In genomic region chr9:13078164-13078563, GRCh38 we compare ENCODE assay signal across 22 cellular contexts.
"Had no signal": no experiment of that assay in that cellular context is flagged by ENCODE, and none has a peak within 500 bp of the region (broad histone marks: within the 10 kb centered on the region; RNA-seq: fewer than 3 reads in every experiment).

No MANE protein-coding gene starts in this region.

- H3K36me3 ChIP-seq: heart right ventricle, sigmoid colon, tibial nerve, upper lobe of right lung, vagina had no signal

- H3K27me3 ChIP-seq: heart right ventricle, sigmoid colon, testis, tibial nerve, upper lobe of right lung, vagina had no signal

- H3K4me1 Mint-ChIP-seq: endodermal cell; naive thymus-derived CD8-positive, alpha-beta T cell; stimulated activated naive B cell treated with anti-CD40 and anti-IgM and Interleukin-4, amounts not matched to agents 10 μg/mL and 1 μg/mL and 100 μg/mL, for 72 hours; stimulated activated naive CD8-positive, alpha-beta T cell treated with anti-CD3 and anti-CD28 coated beads, Interleukin-15, amount 100 ng/mL, for 72 hours had no signal

- H3K36me3 Mint-ChIP-seq: naive thymus-derived CD8-positive, alpha-beta T cell; stimulated activated naive B cell treated with anti-CD40 and anti-IgM and Interleukin-4, amounts not matched to agents 10 μg/mL and 1 μg/mL and 100 μg/mL, for 72 hours had no signal

- H3K4me1 ChIP-seq: heart right ventricle, sigmoid colon, testis, tibial nerve, upper lobe of right lung had no signal

- H3K27ac Mint-ChIP-seq: endodermal cell; naive thymus-derived CD8-positive, alpha-beta T cell; stimulated activated naive B cell treated with anti-CD40 and anti-IgM and Interleukin-4, amounts not matched to agents 10 μg/mL and 1 μg/mL and 100 μg/mL, for 72 hours; stimulated activated naive CD8-positive, alpha-beta T cell treated with anti-CD3 and anti-CD28 coated beads, Interleukin-15, amount 100 ng/mL, for 72 hours had no signal

- H3K27me3 Mint-ChIP-seq: naive thymus-derived CD8-positive, alpha-beta T cell; stimulated activated naive B cell treated with anti-CD40 and anti-IgM and Interleukin-4, amounts not matched to agents 10 μg/mL and 1 μg/mL and 100 μg/mL, for 72 hours; stimulated activated naive CD8-positive, alpha-beta T cell treated with anti-CD3 and anti-CD28 coated beads, Interleukin-15, amount 100 ng/mL, for 72 hours had no signal

- ATAC-seq: heart right ventricle; left lobe of liver; mucosa of descending colon; naive thymus-derived CD8-positive, alpha-beta T cell; stimulated activated naive B cell treated with anti-CD40 and anti-IgM and Interleukin-4, amounts not matched to agents 10 μg/mL and 1 μg/mL and 100 μg/mL, for 72 hours; stimulated activated naive CD8-positive, alpha-beta T cell treated with anti-CD3 and anti-CD28 coated beads, Interleukin-15, amount 100 ng/mL, for 72 hours; upper lobe of right lung had no signal

- DNase-seq: effector CD4-positive, alpha-beta T cell; endodermal cell; heart right ventricle; hypothalamus; mammary epithelial cell; mucosa of descending colon; naive thymus-derived CD8-positive, alpha-beta T cell; posterior cingulate gyrus; sigmoid colon; stimulated activated CD4-positive, alpha-beta T cell treated with anti-CD3 and anti-CD28 coated beads, Interleukin-2, amount 100 ng/mL, for 24 hours; stimulated activated CD4-positive, alpha-beta T cell treated with anti-CD3 and anti-CD28 coated beads, Interleukin-4, amount 100 ng/mL, for 4 hours; stimulated activated naive B cell treated with anti-CD40 and anti-IgM and Interleukin-4, amounts not matched to agents 10 μg/mL and 1 μg/mL and 100 μg/mL, for 72 hours; stimulated activated naive CD8-positive, alpha-beta T cell treated with anti-CD3 and anti-CD28 coated beads, Interleukin-15, amount 100 ng/mL, for 72 hours; testis; upper lobe of right lung had no signal

- H3K27ac ChIP-seq: coronary artery, heart right ventricle, sigmoid colon, skin epidermis, testis, tibial nerve, upper lobe of right lung, vagina had no signal

- H3K4me3 Mint-ChIP-seq: endodermal cell; naive thymus-derived CD8-positive, alpha-beta T cell; stimulated activated naive B cell treated with anti-CD40 and anti-IgM and Interleukin-4, amounts not matched to agents 10 μg/mL and 1 μg/mL and 100 μg/mL, for 72 hours; stimulated activated naive CD8-positive, alpha-beta T cell treated with anti-CD3 and anti-CD28 coated beads, Interleukin-15, amount 100 ng/mL, for 72 hours had no signal

- H3K9me3 ChIP-seq: mucosa of descending colon, testis, upper lobe of right lung, vagina had no signal

- H3K4me3 ChIP-seq: coronary artery, heart right ventricle, mucosa of descending colon, sigmoid colon, skin epidermis, testis, tibial nerve, upper lobe of right lung, vagina had no signal

- FAIRE-seq: endothelial cell of umbilical vein, islet of Langerhans had no signal
